ENCODE assay signal across 18 cellular contexts in genomic region chrX:23659339-23659738, GRCh38.
"Had no signal": no experiment of that assay in that cellular context is flagged by ENCODE, and none has a peak within 500 bp of the region (broad histone marks: within the 10 kb centered on the region; RNA-seq: fewer than 3 reads in every experiment).

No MANE protein-coding gene starts in this region.

- H3K4me1 ChIP-seq: gastrocnemius medialis, heart right ventricle, lower lobe of right lung had no signal

- H3K27ac Mint-ChIP-seq: activated CD4-positive, alpha-beta T cell treated with anti-CD3 and anti-CD28 coated beads, Interleukin-2, amount 10 ng/mL, durations not matched to agents 7 days and 5 days; activated naive CD4-positive, alpha-beta T cell treated with anti-CD3 and anti-CD28 coated beads, Interleukin-2, amount 10 ng/mL, durations not matched to agents 7 days and 5 days; activated T-helper 17 cell treated with anti-CD3 and anti-CD28 coated beads, Interleukin-2, amount 50 U/mL, for 72 hours had no signal

- H3K27me3 ChIP-seq: gastrocnemius medialis had no signal

- H3K27ac ChIP-seq: adrenal gland, coronary artery, epithelial cell of prostate, gastrocnemius medialis, heart right ventricle, lower lobe of right lung had no signal

- H3K9me3 Mint-ChIP-seq: activated CD4-positive, alpha-beta T cell treated with anti-CD3 and anti-CD28 coated beads, Interleukin-2, amount 10 ng/mL, durations not matched to agents 7 days and 5 days; activated naive CD4-positive, alpha-beta T cell treated with anti-CD3 and anti-CD28 coated beads, Interleukin-2, amount 10 ng/mL, durations not matched to agents 7 days and 5 days; activated T-helper 17 cell treated with anti-CD3 and anti-CD28 coated beads, Interleukin-2, amount 50 U/mL, for 72 hours; natural killer cell treated with Interleukin-12 subunit alpha and Interleukin-12 subunit beta and Interleukin-15 and Interleukin-18, amount 100 ng/mL, for 72 hours had no signal

- H3K27me3 Mint-ChIP-seq: activated CD4-positive, alpha-beta T cell treated with anti-CD3 and anti-CD28 coated beads, Interleukin-2, amount 10 ng/mL, durations not matched to agents 7 days and 5 days; activated naive CD4-positive, alpha-beta T cell treated with anti-CD3 and anti-CD28 coated beads, Interleukin-2, amount 10 ng/mL, durations not matched to agents 7 days and 5 days; activated T-helper 17 cell treated with anti-CD3 and anti-CD28 coated beads, Interleukin-2, amount 50 U/mL, for 72 hours had no signal

- DNase-seq: activated CD4-positive, alpha-beta T cell treated with anti-CD3 and anti-CD28 coated beads, Interleukin-2, amount 10 ng/mL, durations not matched to agents 7 days and 5 days; activated CD4-positive, CD25-positive, alpha-beta regulatory T cell; activated CD8-positive, alpha-beta memory T cell treated with anti-CD3 and anti-CD28 coated beads for 24 hours; activated naive CD4-positive, alpha-beta T cell treated with anti-CD3 and anti-CD28 coated beads, Interleukin-2, amount 10 ng/mL, durations not matched to agents 7 days and 5 days; activated T-cell treated with anti-CD3 and anti-CD28 coated beads for 4 hours; adrenal gland; caudate nucleus; effector CD4-positive, alpha-beta T cell; gastrocnemius medialis; heart right ventricle; lower lobe of right lung; occipital lobe; stimulated activated CD4-positive, alpha-beta T cell treated with anti-CD3 and anti-CD28 coated beads, Interleukin-12 subunit alpha, Interleukin-12 subunit beta, amount 100 ng/mL, for 4 hours; stimulated activated naive CD8-positive, alpha-beta T cell treated with anti-CD3 and anti-CD28 coated beads, Interleukin-15, Interleukin-2, amounts not matched to agents 100 U/mL and 50 U/mL, for 24 hours had no signal

- H3K4me3 Mint-ChIP-seq: activated CD4-positive, alpha-beta T cell treated with anti-CD3 and anti-CD28 coated beads, Interleukin-2, amount 10 ng/mL, durations not matched to agents 7 days and 5 days; activated naive CD4-positive, alpha-beta T cell treated with anti-CD3 and anti-CD28 coated beads, Interleukin-2, amount 10 ng/mL, durations not matched to agents 7 days and 5 days; activated T-helper 17 cell treated with anti-CD3 and anti-CD28 coated beads, Interleukin-2, amount 50 U/mL, for 72 hours; natural killer cell treated with Interleukin-12 subunit alpha and Interleukin-12 subunit beta and Interleukin-15 and Interleukin-18, amount 100 ng/mL, for 72 hours had no signal

- H3K36me3 ChIP-seq: gastrocnemius medialis, heart right ventricle, lower lobe of right lung had no signal

- H3K9me3 ChIP-seq: adrenal gland, gastrocnemius medialis, heart right ventricle, lower lobe of right lung had no signal

- ATAC-seq: activated T-helper 17 cell treated with anti-CD3 and anti-CD28 coated beads, Interleukin-2, amount 50 U/mL, for 72 hours; gastrocnemius medialis; heart right ventricle; lower lobe of right lung; natural killer cell treated with Interleukin-12 subunit alpha and Interleukin-12 subunit beta and Interleukin-15 and Interleukin-18, amount 100 ng/mL, for 72 hours; stimulated activated naive CD8-positive, alpha-beta T cell treated with anti-CD3 and anti-CD28 coated beads, Interleukin-15, Interleukin-2, amounts not matched to agents 100 U/mL and 50 U/mL, for 24 hours had no signal

- H3K36me3 Mint-ChIP-seq: activated naive CD4-positive, alpha-beta T cell treated with anti-CD3 and anti-CD28 coated beads, Interleukin-2, amount 10 ng/mL, durations not matched to agents 7 days and 5 days; natural killer cell treated with Interleukin-12 subunit alpha and Interleukin-12 subunit beta and Interleukin-15 and Interleukin-18, amount 100 ng/mL, for 72 hours had no signal

- H3K4me3 ChIP-seq: adrenal gland, coronary artery, gastrocnemius medialis, heart right ventricle, lower lobe of right lung had no signal
